In genomic region chr18:2199060-2199459, GRCh38 we compare ENCODE assay signal across 25 cellular contexts.
"Had no signal": no experiment of that assay in that cellular context is flagged by ENCODE, and none has a peak within 500 bp of the region (broad histone marks: within the 10 kb centered on the region; RNA-seq: fewer than 3 reads in every experiment).

No MANE protein-coding gene starts in this region.

- H3K4me1 ChIP-seq: colonic mucosa, esophagus muscularis mucosa, foreskin keratinocyte, gastroesophageal sphincter, lower lobe of right lung had no signal

- H3K27ac ChIP-seq: colonic mucosa, epithelial cell of prostate, esophagus muscularis mucosa, foreskin keratinocyte, gastroesophageal sphincter, heart left ventricle, hepatocyte, left ventricle myocardium inferior, lower lobe of right lung had no signal

- H3K36me3 ChIP-seq: colonic mucosa, esophagus muscularis mucosa, gastroesophageal sphincter, heart left ventricle, left ventricle myocardium inferior, lower lobe of right lung had no signal

- ATAC-seq: effector memory CD8-positive, alpha-beta T cell; foreskin keratinocyte; gastroesophageal sphincter; heart left ventricle; left colon; left lobe of liver; lower lobe of right lung; mucosa of descending colon had no signal

- H3K4me3 ChIP-seq: colonic mucosa, esophagus muscularis mucosa, gastroesophageal sphincter, heart left ventricle, hepatocyte, left ventricle myocardium inferior, lower lobe of right lung, mucosa of descending colon had no signal

- H3K9me3 ChIP-seq: colonic mucosa, esophagus muscularis mucosa, lower lobe of right lung, mucosa of descending colon had no signal

- H3K79me2 ChIP-seq: hepatocyte had no signal

- DNase-seq: colonic mucosa; cortex of kidney; effector CD8-positive, alpha-beta T cell; effector memory CD8-positive, alpha-beta T cell; endodermal cell; foreskin keratinocyte; heart left ventricle; hypothalamus; immature natural killer cell; islet precursor cell; kidney; kidney glomerular epithelial cell; left colon; left ventricle myocardium inferior; lower lobe of right lung; mesenchymal stem cell; mucosa of descending colon; naive B cell had no signal

- H2AFZ ChIP-seq: hepatocyte had no signal

- H3K4me2 ChIP-seq: hepatocyte had no signal

- H3K27me3 ChIP-seq: colonic mucosa, esophagus muscularis mucosa, foreskin keratinocyte, gastroesophageal sphincter, heart left ventricle, hepatocyte had no signal

- FAIRE-seq: endometrium, frontal cortex, kidney had no signal
